Comparison of ENCODE assay signal across 1 cellular context in genomic region chr20:54221383-54221782, GRCh38.
TF ChIP-seq lines count a peak whose summit lies in the region.

No MANE protein-coding gene starts in this region.

TF ChIP-seq in HepG2, 621 proteins besides CTCF, POLR2A, EP300 and RAD21:
- TF ChIP-seq CEBPB (IDR thresholded peaks at IDR 0.05; ENCODE audit: borderline replicate concordance, low read depth, low read length) (peak; percentile 74; the same call in 1 of the 2 replicates), MXI1 (IDR thresholded peaks at IDR 0.05; ENCODE audit: borderline replicate concordance, low read depth, low read length) (no peak), ZNF570 (CRISPR knock-in tag; IDR thresholded peaks at IDR 0.05; ENCODE audit: borderline replicate concordance) (no peak), GABPB1 (CRISPR knock-in tag; IDR thresholded peaks at IDR 0.05) (no peak), MNT (IDR thresholded peaks at IDR 0.05) (no peak), RBM22 (optimal IDR thresholded peaks at IDR 0.05; ENCODE audit: low read length) (peak; percentile 48), GFI1 (CRISPR knock-in tag; IDR thresholded peaks at IDR 0.05; ENCODE audit: borderline replicate concordance) (peak; percentile 37; the same call in 1 of the 2 replicates)
- TF ChIP-seq, protein P1, sequence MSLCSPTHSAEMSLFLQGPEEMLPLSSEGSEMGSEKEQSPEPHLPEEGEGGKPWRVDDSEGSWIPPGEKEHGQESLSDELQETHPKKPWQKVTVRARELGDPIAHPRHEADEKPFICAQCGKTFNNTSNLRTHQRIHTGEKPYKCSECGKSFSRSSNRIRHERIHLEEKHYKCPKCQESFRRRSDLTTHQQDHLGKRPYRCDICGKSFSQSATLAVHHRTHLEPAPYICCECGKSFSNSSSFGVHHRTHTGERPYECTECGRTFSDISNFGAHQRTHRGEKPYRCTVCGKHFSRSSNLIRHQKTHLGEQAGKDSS (CRISPR knock-in tag; IDR thresholded peaks at IDR 0.05; ENCODE audit: borderline replicate concordance, low read depth), result no peak
- TF ChIP-seq, protein P2, sequence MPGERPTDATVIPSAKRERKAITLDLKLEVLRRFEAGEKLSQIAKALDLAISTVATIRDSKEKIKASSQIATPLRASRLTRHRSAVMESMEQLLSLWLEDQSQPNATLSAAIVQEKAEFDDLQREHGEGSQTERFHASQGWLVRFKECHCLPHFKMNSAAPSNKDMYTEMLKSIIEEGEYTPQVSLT (CRISPR knock-in tag; IDR thresholded peaks at IDR 0.05; ENCODE audit: borderline replicate concordance, low read depth), result no peak
TF ChIP-seq in HepG2: peak in this region for 3.
